ENCODE assay signal across 8 cellular contexts in genomic region chr2:237858294-237859081, GRCh38. TPM values are rescaled to one million over a fixed set of nuclear protein-coding genes. Genes with fewer than 3 reads are reported as not detected.
DNase-seq lines count a peak whose midpoint lies in the region; ATAC-seq and TF ChIP-seq lines count a peak whose summit lies in the region.

No MANE protein-coding gene starts in this region.

- H3K27ac ChIP-seq in OCI-LY7 (ENCODE audit: low read depth, low read length, poor library complexity, severe bottlenecking) (no peak overlapping the region), osteoblast (ENCODE audit: low read depth, low read length) (no peak overlapping the region)

- DNase-seq in Daoy (ENCODE audit: low read depth) (peak; percentile 83), HUDEP-2 (lab: John Stamatoyannopoulos, UW; ENCODE audit: unreplicated experiment in 76 of 76) (peak in 61 of 76 experiments; percentile 3 to 69 (median 34)), OCI-LY7 (ENCODE audit: low spot score) (peak; percentile 53), adipocyte (ENCODE audit: low read depth) (peak; percentile 90), Right ventricle myocardium superior (peak; percentile 67), osteoblast (ENCODE audit: insufficient read length, low spot score, missing footprints) (peak; percentile 98)

- H3K9me3 ChIP-seq in OCI-LY7 (ENCODE audit: low read length) (no peaks in the 10 kb centered on the region), adipocyte (ENCODE audit: control insufficient read depth, low read length) (no peaks in the 10 kb centered on the region), osteoblast (ENCODE audit: low read depth, low read length) (no peaks in the 10 kb centered on the region)

- no TSS peak for BruUV-seq in OCI-LY7 (replicated peaks; lab: Mats Ljungman, UMichigan)

- H4K20me1 ChIP-seq in OCI-LY7 (ENCODE audit: insufficient read depth, low read length) (no peaks in the 10 kb centered on the region), osteoblast (ENCODE audit: insufficient read depth, low read length) (no peaks in the 10 kb centered on the region)

- H3K4me1 ChIP-seq in OCI-LY7 (ENCODE audit: insufficient read depth, low read length, poor library complexity, severe bottlenecking) (no peaks in the 10 kb centered on the region), adipocyte (ENCODE audit: control insufficient read depth, insufficient read depth, low read length) (no peaks in the 10 kb centered on the region), osteoblast (ENCODE audit: insufficient read depth, low read length) (peaks cover 13% of the 10 kb centered on the region)

- H3K4me3 ChIP-seq in OCI-LY7 (ENCODE audit: low read depth, low read length, poor library complexity, severe bottlenecking) (no peak overlapping the region), adipocyte (ENCODE audit: low read length) (no peak overlapping the region), osteoblast (ENCODE audit: insufficient read depth, low read length) (peak overlapping the region; percentile 72)

- no peaks in the 10 kb centered on the region for H3K79me2 ChIP-seq in OCI-LY7 (ENCODE audit: insufficient read depth, low read depth, low read length)
- H3K79me2 ChIP-seq in osteoblast (ENCODE audit: insufficient read depth, low read length) = no peaks in the 10 kb centered on the region

- H3K9me2 ChIP-seq in OCI-LY7 (ENCODE audit: insufficient read depth, low read length) = no peaks in the 10 kb centered on the region

- intact Hi-C loops in OCI-LY7 (cut with micrococcal nuclease; ENCODE audit: unreplicated experiment) (loop anchor here (1.0 to 10.0 kb wide), 2 partner anchors 306 to 405 kb away; no protein-coding TSS in a partner anchor), Right ventricle myocardium superior (cut with DNase I) (loop anchor here (5.0 to 10.0 kb wide), 2 partner anchors 286 to 404 kb away; no protein-coding TSS in a partner anchor)

- H3K36me3 ChIP-seq in OCI-LY7 (ENCODE audit: insufficient read depth, low read length) (no peaks in the 10 kb centered on the region), adipocyte (ENCODE audit: control insufficient read depth, insufficient read depth, low read length, severe bottlenecking) (no peaks in the 10 kb centered on the region), osteoblast (ENCODE audit: insufficient read depth, low read length) (no peaks in the 10 kb centered on the region)

- ATAC-seq in Right ventricle myocardium superior (ENCODE audit: poor library complexity) (peak; percentile 77), GM21390 (IDR thresholded peaks at IDR 0.05; ENCODE audit: unreplicated experiment) (no peak), HG03571 (IDR thresholded peaks at IDR 0.05; ENCODE audit: unreplicated experiment) (no peak)

- no peak overlapping the region for H2AFZ ChIP-seq in OCI-LY7 (ENCODE audit: low read length)
- peak overlapping the region; percentile 50 for H2AFZ ChIP-seq in osteoblast (ENCODE audit: low read length)

- H3K27me3 ChIP-seq in adipocyte (replicated peaks; ENCODE audit: control insufficient read depth, insufficient read depth, low read length) = peaks cover 24% of the 10 kb centered on the region
- H3K27me3 ChIP-seq in osteoblast (ENCODE audit: insufficient read depth, low read length) = peaks cover 14% of the 10 kb centered on the region

- H3K9ac ChIP-seq in adipocyte (ENCODE audit: low read length) = peak overlapping the region; percentile 28

- H3K4me2 ChIP-seq in OCI-LY7 (ENCODE audit: low read length) (no peak overlapping the region), osteoblast (ENCODE audit: insufficient read depth, low read length) (peak overlapping the region; percentile 82)

- POLR2A ChIA-PET in OCI-LY7 (lab: Charles Lee) = no interaction called here

- peak; percentile 72 for TF ChIP-seq CTCF in OCI-LY7 (conservative IDR thresholded peaks at IDR 0.05; ENCODE audit: low read length)
- TF ChIP-seq CTCF in osteoblast (IDR thresholded peaks at IDR 0.05; ENCODE audit: extremely low read depth, low read depth, low read length) = peak; percentile 94

- CTCF ChIA-PET in OCI-LY7 (lab: Charles Lee; ENCODE audit: unreplicated experiment) = no interaction called here

RNA-seq across cellular contexts. Expression of gene RAMP1, which starts 0.9 kb away (rescaled TPM):
- total RNA-seq in Daoy (2014; rRNA removed; shearing (Covaris generic)) = 12.9 and 13.4 TPM in 2 replicates
- total RNA-seq in OCI-LY7 (2014; rRNA removed; shearing (Covaris generic)) = not detected in 2 replicates
- total RNA-seq in OCI-LY7 (2022) = 0.42 TPM in 1 of 2 replicates, not detected in the other
- 138 TPM for total RNA-seq in Right ventricle myocardium superior
- total RNA-seq in osteoblast = 1.8 and 4.4 TPM in 2 replicates

RNA-seq across cellular contexts. Expression of gene RBM44, which starts 59.9 kb away (rescaled TPM):
- 0.06 and 0.30 TPM in 2 replicates for total RNA-seq in Daoy (2014; rRNA removed; shearing (Covaris generic))
- total RNA-seq in OCI-LY7 (2014; rRNA removed; shearing (Covaris generic)) = 0.33 and 1.2 TPM in 2 replicates
- total RNA-seq in OCI-LY7 (2022) (0.72 and 0.79 TPM in 2 replicates), Right ventricle myocardium superior (0.38 TPM), osteoblast (0.59 and 0.72 TPM in 2 replicates)

Comparison
In these comparisons a context has a peak if more than half of its experiments do, and no peak if none do; other contexts are left out.
1. DNase-seq: peak in every context shown above with its lines; median percentile 98 in osteoblast; 90 in adipocyte; 83 in Daoy; 67 in Right ventricle myocardium superior; 53 in OCI-LY7; 34 in HUDEP-2.